16 cellular contexts compared by ENCODE assay signal in the genomic region with DNA sequence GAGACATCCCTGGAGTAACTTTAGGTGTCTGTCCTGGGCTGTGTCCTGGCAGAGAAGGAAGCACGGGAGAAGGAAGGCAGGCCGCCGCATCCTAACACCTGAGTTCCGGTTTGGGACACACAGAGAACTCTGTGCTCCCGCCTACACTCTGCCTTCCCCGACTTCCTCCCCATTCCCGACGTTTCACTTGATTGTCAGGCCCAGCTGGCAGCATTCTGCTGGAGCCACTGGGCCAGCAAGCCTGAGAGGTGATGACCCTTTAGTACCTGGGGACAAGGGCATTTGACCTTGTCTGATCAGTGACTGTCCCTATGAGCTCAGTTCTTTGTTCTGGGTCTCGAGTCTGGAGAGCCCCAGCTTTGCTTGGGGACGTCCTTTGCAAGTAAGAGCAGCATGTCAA. TPM values are rescaled to one million over a fixed set of nuclear protein-coding genes. Genes with fewer than 3 reads are reported as not detected.
DNase-seq lines count a peak whose midpoint lies in the region; ATAC-seq, FAIRE-seq and TF ChIP-seq lines count a peak whose summit lies in the region.
"Had no signal": no experiment of that assay in that cellular context is flagged by ENCODE, and none has a peak within 500 bp of the region (broad histone marks: within the 10 kb centered on the region; RNA-seq: fewer than 3 reads in every experiment).

No MANE protein-coding gene starts in this region.

- H3K27ac Mint-ChIP-seq in GM23338 (no peak overlapping the region), neural progenitor cell (peak overlapping the region; percentile 87), Calu3 (ENCODE audit: unreplicated experiment) (no peak overlapping the region)
- H3K27ac Mint-ChIP-seq: B cell; CD8-positive, alpha-beta T cell had no signal

- DNase-seq in GM23338 (ENCODE audit: low spot score), result no peak
- DNase-seq in SK-N-MC (ENCODE audit: low read depth, low spot score), result no peak
- DNase-seq in left lobe of liver (ENCODE audit: low spot score), result peak; percentile 65
- DNase-seq in neural progenitor cell (ENCODE audit: low spot score), result no peak
- no peak for DNase-seq in GM12892 (ENCODE audit: insufficient read length)
- DNase-seq in ecto neural progenitor cell (ENCODE audit: low spot score), result no peak
- DNase-seq in Calu3, result no peak
- no peak for DNase-seq in D721Med (ENCODE audit: insufficient read length, low spot score)
- DNase-seq: CD8-positive, alpha-beta T cell; DMS79; GDM1 had no signal

- peak; percentile 40; the same call in 2 of the 3 replicates for ATAC-seq in GM23338
- peak; percentile 86 for ATAC-seq in left lobe of liver
- ATAC-seq: CD8-positive, alpha-beta T cell had no signal

- H3K4me1 ChIP-seq in GM23338 (ENCODE audit: insufficient read depth), result no peaks in the 10 kb centered on the region
- no peaks in the 10 kb centered on the region for H3K4me1 ChIP-seq in neural progenitor cell
- H3K4me1 ChIP-seq: BLaER1 treated with 17β-estradiol and CSF1 and Interleukin-3, amounts not matched to agents 10 nM and 100 nM; HAP-1 had no signal

- H3K4me1 Mint-ChIP-seq in GM23338 (peaks cover 3% of the 10 kb centered on the region; the same call in 1 of the 3 replicates), neural progenitor cell (peaks cover 21% of the 10 kb centered on the region), Calu3 (ENCODE audit: low read depth, unreplicated experiment) (no peaks in the 10 kb centered on the region)

- H3K4me3 ChIP-seq in GM23338, result no peak overlapping the region
- H3K4me3 ChIP-seq in SK-N-MC, result peak overlapping the region; percentile 55
- no peak overlapping the region for H3K4me3 ChIP-seq in neural progenitor cell
- H3K4me3 ChIP-seq: BLaER1 treated with 17β-estradiol and CSF1 and Interleukin-3, amounts not matched to agents 10 nM and 100 nM; HAP-1 had no signal

- no peak overlapping the region for H3K27ac ChIP-seq in GM23338 (ENCODE audit: low read depth)
- H3K27ac ChIP-seq in SK-N-MC, result peak overlapping the region; percentile 73; the same call in 1 of the 2 replicates
- no peak overlapping the region for H3K27ac ChIP-seq in neural progenitor cell
- H3K27ac ChIP-seq: BLaER1 treated with 17β-estradiol and CSF1 and Interleukin-3, amounts not matched to agents 10 nM and 100 nM; KMS-11 had no signal

- no TSS peak for BruUV-seq in Calu3 (replicated peaks; lab: Mats Ljungman, UMichigan)

- H3K36me3 Mint-ChIP-seq in GM23338 (ENCODE audit: low read depth), result no peaks in the 10 kb centered on the region
- H3K36me3 Mint-ChIP-seq in neural progenitor cell, result peaks cover 5% of the 10 kb centered on the region
- H3K36me3 Mint-ChIP-seq in Calu3 (ENCODE audit: insufficient read depth, unreplicated experiment), result no peaks in the 10 kb centered on the region

- intact Hi-C loops in Calu3 (cut with micrococcal nuclease; ENCODE audit: unreplicated experiment), result no loop called here

- H3K4me2 ChIP-seq in GM23338 (no peak overlapping the region), neural progenitor cell (no peak overlapping the region)
- H3K4me2 ChIP-seq: BLaER1 treated with 17β-estradiol and CSF1 and Interleukin-3, amounts not matched to agents 10 nM and 100 nM; KMS-11 had no signal

- no peak for TF ChIP-seq POLR2A in GM12892 (IDR thresholded peaks at IDR 0.05; ENCODE audit: low read depth, low read length)

- no peak for FAIRE-seq in GM12892 (lab: Jason Lieb, UNC)
- no peak for FAIRE-seq in D721Med (lab: Jason Lieb, UNC)
- FAIRE-seq: H1 had no signal

- CTCF ChIA-PET in Calu3 (lab: Charles Lee), result no interaction called here

- TF ChIP-seq CTCF in GM23338 (conservative IDR thresholded peaks at IDR 0.05; ENCODE audit: low read depth in 2 of 2) (no peak), neural progenitor cell (IDR thresholded peaks at IDR 0.05) (no peak), Calu3 (IDR thresholded peaks at IDR 0.05; ENCODE audit: unreplicated experiment) (no peak), D721Med (IDR thresholded peaks at IDR 0.05; ENCODE audit: insufficient read depth, missing control alignments) (no peak)

- H3K27me3 Mint-ChIP-seq in GM23338 (ENCODE audit: insufficient read depth, low read depth, poor library complexity) (peaks cover 3% of the 10 kb centered on the region), neural progenitor cell (ENCODE audit: insufficient read depth, low read depth) (no peaks in the 10 kb centered on the region), Calu3 (ENCODE audit: unreplicated experiment) (no peaks in the 10 kb centered on the region)
- H3K27me3 Mint-ChIP-seq: B cell had no signal

- H3K9me3 Mint-ChIP-seq in GM23338, result no peaks in the 10 kb centered on the region; the same call in 1 of the 3 replicates
- peaks cover 13% of the 10 kb centered on the region for H3K9me3 Mint-ChIP-seq in neural progenitor cell
- H3K9me3 Mint-ChIP-seq in Calu3 (ENCODE audit: low read depth, unreplicated experiment), result no peaks in the 10 kb centered on the region

- no peaks in the 10 kb centered on the region for H3F3A ChIP-seq in GM23338 (replicated peaks; ENCODE audit: low read depth)
- no peaks in the 10 kb centered on the region for H3F3A ChIP-seq in neural progenitor cell (ENCODE audit: low read depth)

- H3K4me3 Mint-ChIP-seq in GM23338 (no peak overlapping the region), neural progenitor cell (no peak overlapping the region), Calu3 (ENCODE audit: low read depth, unreplicated experiment) (no peak overlapping the region)
- H3K4me3 Mint-ChIP-seq: B cell; CD8-positive, alpha-beta T cell had no signal

- H3K9me3 ChIP-seq in SK-N-MC (ENCODE audit: low read depth, low read length) (0 out of 2 replicates have a peak, but pooled peaks cover 1% of the 10 kb centered on the region), neural progenitor cell (ENCODE audit: low read depth) (no peaks in the 10 kb centered on the region)

- H3K9ac ChIP-seq in SK-N-MC (ENCODE audit: insufficient read length) (no peak overlapping the region), neural progenitor cell (no peak overlapping the region)
- H3K9ac ChIP-seq: BLaER1 treated with 17β-estradiol and CSF1 and Interleukin-3, amounts not matched to agents 10 nM and 100 nM; KMS-11 had no signal

- H3K79me2 ChIP-seq in GM23338 (replicated peaks; ENCODE audit: insufficient read depth) (no peaks in the 10 kb centered on the region), neural progenitor cell (ENCODE audit: low read depth) (no peaks in the 10 kb centered on the region)

- H3K27me3 ChIP-seq in GM23338 (ENCODE audit: insufficient read depth), result no peaks in the 10 kb centered on the region
- no peaks in the 10 kb centered on the region for H3K27me3 ChIP-seq in neural progenitor cell
- H3K27me3 ChIP-seq: BLaER1 treated with 17β-estradiol and CSF1 and Interleukin-3, amounts not matched to agents 10 nM and 100 nM had no signal

- H4K20me1 ChIP-seq in GM23338 (replicated peaks; ENCODE audit: insufficient read depth), result no peaks in the 10 kb centered on the region
- no peaks in the 10 kb centered on the region for H4K20me1 ChIP-seq in neural progenitor cell (ENCODE audit: low read depth)

- H2AFZ ChIP-seq in GM23338 (no peak overlapping the region), neural progenitor cell (replicated peaks) (no peak overlapping the region)

- no peaks in the 10 kb centered on the region for H3K36me3 ChIP-seq in GM23338 (ENCODE audit: insufficient read depth)
- H3K36me3 ChIP-seq in SK-N-MC (ENCODE audit: insufficient read depth, low read length), result no peaks in the 10 kb centered on the region
- H3K36me3 ChIP-seq in neural progenitor cell, result no peaks in the 10 kb centered on the region
- H3K36me3 ChIP-seq: HAP-1 had no signal

- H3K9me2 ChIP-seq in GM23338 (ENCODE audit: insufficient read depth), result no peaks in the 10 kb centered on the region

TF ChIP-seq in GM23338, 12 proteins besides CTCF, POLR2A, EP300 and RAD21 (continues in another document):
- no peak for TF ChIP-seq STAT1 (IDR thresholded peaks at IDR 0.05; ENCODE audit: unreplicated experiment)
- TF ChIP-seq, protein P1, sequence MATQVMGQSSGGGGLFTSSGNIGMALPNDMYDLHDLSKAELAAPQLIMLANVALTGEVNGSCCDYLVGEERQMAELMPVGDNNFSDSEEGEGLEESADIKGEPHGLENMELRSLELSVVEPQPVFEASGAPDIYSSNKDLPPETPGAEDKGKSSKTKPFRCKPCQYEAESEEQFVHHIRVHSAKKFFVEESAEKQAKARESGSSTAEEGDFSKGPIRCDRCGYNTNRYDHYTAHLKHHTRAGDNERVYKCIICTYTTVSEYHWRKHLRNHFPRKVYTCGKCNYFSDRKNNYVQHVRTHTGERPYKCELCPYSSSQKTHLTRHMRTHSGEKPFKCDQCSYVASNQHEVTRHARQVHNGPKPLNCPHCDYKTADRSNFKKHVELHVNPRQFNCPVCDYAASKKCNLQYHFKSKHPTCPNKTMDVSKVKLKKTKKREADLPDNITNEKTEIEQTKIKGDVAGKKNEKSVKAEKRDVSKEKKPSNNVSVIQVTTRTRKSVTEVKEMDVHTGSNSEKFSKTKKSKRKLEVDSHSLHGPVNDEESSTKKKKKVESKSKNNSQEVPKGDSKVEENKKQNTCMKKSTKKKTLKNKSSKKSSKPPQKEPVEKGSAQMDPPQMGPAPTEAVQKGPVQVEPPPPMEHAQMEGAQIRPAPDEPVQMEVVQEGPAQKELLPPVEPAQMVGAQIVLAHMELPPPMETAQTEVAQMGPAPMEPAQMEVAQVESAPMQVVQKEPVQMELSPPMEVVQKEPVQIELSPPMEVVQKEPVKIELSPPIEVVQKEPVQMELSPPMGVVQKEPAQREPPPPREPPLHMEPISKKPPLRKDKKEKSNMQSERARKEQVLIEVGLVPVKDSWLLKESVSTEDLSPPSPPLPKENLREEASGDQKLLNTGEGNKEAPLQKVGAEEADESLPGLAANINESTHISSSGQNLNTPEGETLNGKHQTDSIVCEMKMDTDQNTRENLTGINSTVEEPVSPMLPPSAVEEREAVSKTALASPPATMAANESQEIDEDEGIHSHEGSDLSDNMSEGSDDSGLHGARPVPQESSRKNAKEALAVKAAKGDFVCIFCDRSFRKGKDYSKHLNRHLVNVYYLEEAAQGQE (IDR thresholded peaks at IDR 0.05; ENCODE audit: unreplicated experiment), result no peak
- TF ChIP-seq, protein P2, sequence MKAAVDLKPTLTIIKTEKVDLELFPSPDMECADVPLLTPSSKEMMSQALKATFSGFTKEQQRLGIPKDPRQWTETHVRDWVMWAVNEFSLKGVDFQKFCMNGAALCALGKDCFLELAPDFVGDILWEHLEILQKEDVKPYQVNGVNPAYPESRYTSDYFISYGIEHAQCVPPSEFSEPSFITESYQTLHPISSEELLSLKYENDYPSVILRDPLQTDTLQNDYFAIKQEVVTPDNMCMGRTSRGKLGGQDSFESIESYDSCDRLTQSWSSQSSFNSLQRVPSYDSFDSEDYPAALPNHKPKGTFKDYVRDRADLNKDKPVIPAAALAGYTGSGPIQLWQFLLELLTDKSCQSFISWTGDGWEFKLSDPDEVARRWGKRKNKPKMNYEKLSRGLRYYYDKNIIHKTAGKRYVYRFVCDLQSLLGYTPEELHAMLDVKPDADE (IDR thresholded peaks at IDR 0.05), result no peak

RNA-seq across cellular contexts. Expression of a gene that starts 20.4 kb away (rescaled TPM):
- 3.8 and 8.8 TPM in 2 replicates for total RNA-seq in GM23338 (2014; rRNA removed; shearing (Covaris generic))
- polyA plus RNA-seq in GM23338 (2016; fragmentation: Nextera tagmentation; extraction: Ambion mirVana), result 4.4 TPM in 2 replicates
- total RNA-seq in left lobe of liver, result 378 TPM
- 7.3 and 7.9 TPM in 2 replicates for total RNA-seq in neural progenitor cell (ENCODE audit: low replicate concordance)
- polyA plus RNA-seq in GM12892 (2012; ENCODE audit: missing spikeins), result 3.3 TPM
- total RNA-seq in Calu3 (2022), result 12.6 and 14.2 TPM in 2 replicates

Comparison
In these comparisons a context has a peak if more than half of its experiments do, and no peak if none do; other contexts are left out.
1. RNA of a gene that starts 20.4 kb away (total RNA-seq): 378 TPM in left lobe of liver (single experiment); 12.6 to 14.2 TPM in Calu3, 3.8 to 8.8 TPM in GM23338 and 7.3 to 7.9 TPM in neural progenitor cell; every median in the first group is over 10 times any median in the second.